Comparison of ENCODE assay signal across 12 cellular contexts in the genomic region with DNA sequence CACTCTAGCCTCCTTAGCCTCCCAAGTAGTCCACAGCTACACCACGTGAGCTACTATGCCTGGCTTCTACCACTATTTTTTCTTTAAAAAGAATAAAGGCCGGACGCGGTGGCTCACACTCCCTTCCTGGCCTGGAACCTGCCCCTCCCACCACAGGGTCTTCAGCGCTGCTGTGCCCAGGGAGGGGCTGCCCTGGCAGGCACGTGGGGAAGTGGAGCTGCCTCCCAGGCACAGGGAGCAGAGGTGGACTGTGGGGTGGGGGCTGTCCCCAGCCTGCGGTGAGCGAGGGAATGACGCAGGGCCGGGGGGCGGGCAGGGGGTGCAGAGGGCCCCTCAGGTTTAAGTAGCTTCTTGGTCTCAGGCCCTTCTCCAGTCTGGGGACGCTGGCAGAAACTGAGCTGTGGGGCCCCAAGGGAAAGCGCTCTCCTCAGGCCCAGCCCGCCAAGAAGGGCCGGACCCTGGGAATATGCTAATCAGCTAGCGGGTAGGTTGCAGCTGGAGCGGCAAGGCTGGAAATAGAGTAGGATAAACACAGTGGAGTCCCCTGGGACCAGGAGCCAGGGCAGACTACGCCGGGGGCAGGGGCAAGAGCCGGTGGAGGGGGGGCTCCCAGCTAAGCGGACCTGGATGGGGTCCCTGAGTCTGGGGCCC. TPM values are rescaled to one million over a fixed set of nuclear protein-coding genes. Genes with fewer than 3 reads are reported as not detected.
DNase-seq lines count a peak whose midpoint lies in the region; ATAC-seq and TF ChIP-seq lines count a peak whose summit lies in the region.
"Had no signal": no experiment of that assay in that cellular context is flagged by ENCODE, and none has a peak within 500 bp of the region (broad histone marks: within the 10 kb centered on the region; RNA-seq: fewer than 3 reads in every experiment).

No MANE protein-coding gene starts in this region.

- no peak for TF ChIP-seq CTCF in GM23338 (conservative IDR thresholded peaks at IDR 0.05; ENCODE audit: low read depth in 2 of 2)
- TF ChIP-seq CTCF in choroid plexus epithelial cell (conservative IDR thresholded peaks at IDR 0.05; ENCODE audit: low read depth, low read length), result no peak
- no peak for TF ChIP-seq CTCF in right atrium auricular region (IDR thresholded peaks at IDR 0.05)

- H3K4me3 ChIP-seq in GM23338 (no peak overlapping the region), choroid plexus epithelial cell (ENCODE audit: low read depth, low read length) (no peak overlapping the region), right atrium auricular region (peak overlapping the region in 1 of 2 donors; percentile 23)

- peak; percentile 76 for DNase-seq in GM23338 (ENCODE audit: low spot score)
- DNase-seq in choroid plexus epithelial cell (ENCODE audit: low read depth), result peak; percentile 55
- peak; percentile 75 for DNase-seq in right atrium auricular region (ENCODE audit: low spot score)
- DNase-seq in retina, result peak; percentile 70
- DNase-seq in NCI-H146 treated with DMSO at 0.1 percent for 48 hours (lab: John Stamatoyannopoulos, UW; ENCODE audit: unreplicated experiment), result no peak
- no peak for DNase-seq in G401 (ENCODE audit: low spot score)
- no peak for DNase-seq in GF-D8 (lab: John Stamatoyannopoulos, UW)
- DNase-seq: AML-193; effector CD8-positive, alpha-beta T cell; NCI-H187 treated with DMSO at 0.1 percent for 48 hours had no signal

- H3K79me2 ChIP-seq in GM23338 (replicated peaks; ENCODE audit: insufficient read depth), result no peaks in the 10 kb centered on the region

- H3K9me3 ChIP-seq in right atrium auricular region, result no peaks in the 10 kb centered on the region

- H3K27ac Mint-ChIP-seq in GM23338, result no peak overlapping the region
- H3K27ac Mint-ChIP-seq: activated T-helper 1 cell treated with anti-CD3 and anti-CD28 coated beads, Interleukin-12 subunit alpha, Interleukin-12 subunit beta, Interleukin-2, Interleukin-4 antibody, amounts not matched to agents 30 ng/mL and 10 ng/mL and 1 ng/mL, durations not matched to agents 14 hours and 24 hours and 36 hours had no signal

- H3K27me3 Mint-ChIP-seq in GM23338 (ENCODE audit: insufficient read depth, low read depth, poor library complexity), result peaks cover under 1% of the 10 kb centered on the region

- H3K27me3 ChIP-seq in GM23338 (ENCODE audit: insufficient read depth) (no peaks in the 10 kb centered on the region), right atrium auricular region (no peaks in the 10 kb centered on the region)

- in situ Hi-C loops in G401 (cut with HindIII; ENCODE audit: low sequenced_read_pairs), result no loop called here

- no peaks in the 10 kb centered on the region for H3K9me2 ChIP-seq in GM23338 (ENCODE audit: insufficient read depth)

- no peak overlapping the region for H3K4me3 Mint-ChIP-seq in GM23338
- H3K4me3 Mint-ChIP-seq: activated T-helper 1 cell treated with anti-CD3 and anti-CD28 coated beads, Interleukin-12 subunit alpha, Interleukin-12 subunit beta, Interleukin-2, Interleukin-4 antibody, amounts not matched to agents 30 ng/mL and 10 ng/mL and 1 ng/mL, durations not matched to agents 14 hours and 24 hours and 36 hours had no signal

- peaks cover 12% of the 10 kb centered on the region for H3K4me1 Mint-ChIP-seq in GM23338

- no peak overlapping the region for H2AFZ ChIP-seq in GM23338

- H3K36me3 Mint-ChIP-seq in GM23338 (ENCODE audit: low read depth), result peaks cover 9% of the 10 kb centered on the region; the same call in 2 of the 3 replicates

- H3K27ac ChIP-seq in GM23338 (ENCODE audit: low read depth), result no peak overlapping the region
- peak overlapping the region; percentile 74 for H3K27ac ChIP-seq in right atrium auricular region

- H4K20me1 ChIP-seq in GM23338 (replicated peaks; ENCODE audit: insufficient read depth), result no peaks in the 10 kb centered on the region

- H3F3A ChIP-seq in GM23338 (replicated peaks; ENCODE audit: low read depth), result no peaks in the 10 kb centered on the region; the same call in 1 of the 2 replicates

- peaks cover 3% of the 10 kb centered on the region; the same call in 1 of the 3 replicates for H3K9me3 Mint-ChIP-seq in GM23338
- H3K9me3 Mint-ChIP-seq: activated T-helper 1 cell treated with anti-CD3 and anti-CD28 coated beads, Interleukin-12 subunit alpha, Interleukin-12 subunit beta, Interleukin-2, Interleukin-4 antibody, amounts not matched to agents 30 ng/mL and 10 ng/mL and 1 ng/mL, durations not matched to agents 14 hours and 24 hours and 36 hours had no signal

- H3K4me2 ChIP-seq in GM23338, result peak overlapping the region; percentile 51; the same call in 1 of the 2 replicates

- ATAC-seq in GM23338 (peak; percentile 83), HG03135 (IDR thresholded peaks at IDR 0.05; ENCODE audit: unreplicated experiment) (no peak)

- H3K4me1 ChIP-seq in GM23338 (ENCODE audit: insufficient read depth), result peaks cover 3% of the 10 kb centered on the region; the same call in 1 of the 2 replicates
- H3K4me1 ChIP-seq in right atrium auricular region, result peaks cover 0 to 78% of the 10 kb centered on the region in 2 donors

- H3K36me3 ChIP-seq in GM23338 (ENCODE audit: insufficient read depth) (no peaks in the 10 kb centered on the region), right atrium auricular region (peaks cover 6% of the 10 kb centered on the region)

TF ChIP-seq in GM23338, 12 proteins besides CTCF, POLR2A, EP300 and RAD21 (continues in another document):
- TF ChIP-seq, protein P1, sequence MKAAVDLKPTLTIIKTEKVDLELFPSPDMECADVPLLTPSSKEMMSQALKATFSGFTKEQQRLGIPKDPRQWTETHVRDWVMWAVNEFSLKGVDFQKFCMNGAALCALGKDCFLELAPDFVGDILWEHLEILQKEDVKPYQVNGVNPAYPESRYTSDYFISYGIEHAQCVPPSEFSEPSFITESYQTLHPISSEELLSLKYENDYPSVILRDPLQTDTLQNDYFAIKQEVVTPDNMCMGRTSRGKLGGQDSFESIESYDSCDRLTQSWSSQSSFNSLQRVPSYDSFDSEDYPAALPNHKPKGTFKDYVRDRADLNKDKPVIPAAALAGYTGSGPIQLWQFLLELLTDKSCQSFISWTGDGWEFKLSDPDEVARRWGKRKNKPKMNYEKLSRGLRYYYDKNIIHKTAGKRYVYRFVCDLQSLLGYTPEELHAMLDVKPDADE (IDR thresholded peaks at IDR 0.05), result no peak
- no peak for TF ChIP-seq CREB1 (CRISPR knock-in tag; IDR thresholded peaks at IDR 0.05; ENCODE audit: low read depth)
- no peak for TF ChIP-seq ZNF331 (CRISPR knock-in tag; IDR thresholded peaks at IDR 0.05; ENCODE audit: low read depth)
- TF ChIP-seq ZNF114 (CRISPR knock-in tag; IDR thresholded peaks at IDR 0.05), result no peak
- no peak for TF ChIP-seq JUNB (IDR thresholded peaks at IDR 0.05; ENCODE audit: unreplicated experiment)
- TF ChIP-seq POLR2AphosphoS5 (IDR thresholded peaks at IDR 0.05; ENCODE audit: low read depth), result no peak
- no peak for TF ChIP-seq EZH2 (IDR thresholded peaks at IDR 0.05; ENCODE audit: low read depth, unreplicated experiment)
- no peak for TF ChIP-seq STAT1 (IDR thresholded peaks at IDR 0.05; ENCODE audit: unreplicated experiment)
- TF ChIP-seq NANOG (IDR thresholded peaks at IDR 0.05; ENCODE audit: borderline replicate concordance), result no peak
- TF ChIP-seq, protein P2, sequence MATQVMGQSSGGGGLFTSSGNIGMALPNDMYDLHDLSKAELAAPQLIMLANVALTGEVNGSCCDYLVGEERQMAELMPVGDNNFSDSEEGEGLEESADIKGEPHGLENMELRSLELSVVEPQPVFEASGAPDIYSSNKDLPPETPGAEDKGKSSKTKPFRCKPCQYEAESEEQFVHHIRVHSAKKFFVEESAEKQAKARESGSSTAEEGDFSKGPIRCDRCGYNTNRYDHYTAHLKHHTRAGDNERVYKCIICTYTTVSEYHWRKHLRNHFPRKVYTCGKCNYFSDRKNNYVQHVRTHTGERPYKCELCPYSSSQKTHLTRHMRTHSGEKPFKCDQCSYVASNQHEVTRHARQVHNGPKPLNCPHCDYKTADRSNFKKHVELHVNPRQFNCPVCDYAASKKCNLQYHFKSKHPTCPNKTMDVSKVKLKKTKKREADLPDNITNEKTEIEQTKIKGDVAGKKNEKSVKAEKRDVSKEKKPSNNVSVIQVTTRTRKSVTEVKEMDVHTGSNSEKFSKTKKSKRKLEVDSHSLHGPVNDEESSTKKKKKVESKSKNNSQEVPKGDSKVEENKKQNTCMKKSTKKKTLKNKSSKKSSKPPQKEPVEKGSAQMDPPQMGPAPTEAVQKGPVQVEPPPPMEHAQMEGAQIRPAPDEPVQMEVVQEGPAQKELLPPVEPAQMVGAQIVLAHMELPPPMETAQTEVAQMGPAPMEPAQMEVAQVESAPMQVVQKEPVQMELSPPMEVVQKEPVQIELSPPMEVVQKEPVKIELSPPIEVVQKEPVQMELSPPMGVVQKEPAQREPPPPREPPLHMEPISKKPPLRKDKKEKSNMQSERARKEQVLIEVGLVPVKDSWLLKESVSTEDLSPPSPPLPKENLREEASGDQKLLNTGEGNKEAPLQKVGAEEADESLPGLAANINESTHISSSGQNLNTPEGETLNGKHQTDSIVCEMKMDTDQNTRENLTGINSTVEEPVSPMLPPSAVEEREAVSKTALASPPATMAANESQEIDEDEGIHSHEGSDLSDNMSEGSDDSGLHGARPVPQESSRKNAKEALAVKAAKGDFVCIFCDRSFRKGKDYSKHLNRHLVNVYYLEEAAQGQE (IDR thresholded peaks at IDR 0.05; ENCODE audit: unreplicated experiment), result no peak

RNA-seq across cellular contexts. Expression of a gene that starts 46.8 kb away (rescaled TPM):
- 23.1 and 24.4 TPM in 2 replicates for total RNA-seq in GM23338 (2014; rRNA removed; shearing (Covaris generic))
- 20.2 and 21.9 TPM in 2 replicates for polyA plus RNA-seq in GM23338 (2016; fragmentation: Nextera tagmentation; extraction: Ambion mirVana)
- 10 to 100 TPM; 14.8 to 15.4 TPM for total RNA-seq in right atrium auricular region
- total RNA-seq in G401 (2014; rRNA removed; shearing (Covaris generic)), result 25.9 and 27.4 TPM in 2 replicates

Comparison
In these comparisons a context has a peak if more than half of its experiments do, and no peak if none do; other contexts are left out.
1. DNase-seq: peak in GM23338 (single experiment), choroid plexus epithelial cell (single experiment), right atrium auricular region (single experiment) and retina (single experiment); none in NCI-H146 treated with DMSO at 0.1 percent for 48 hours (single experiment), G401 (single experiment) and GF-D8 (single experiment).